In the genomic region with DNA sequence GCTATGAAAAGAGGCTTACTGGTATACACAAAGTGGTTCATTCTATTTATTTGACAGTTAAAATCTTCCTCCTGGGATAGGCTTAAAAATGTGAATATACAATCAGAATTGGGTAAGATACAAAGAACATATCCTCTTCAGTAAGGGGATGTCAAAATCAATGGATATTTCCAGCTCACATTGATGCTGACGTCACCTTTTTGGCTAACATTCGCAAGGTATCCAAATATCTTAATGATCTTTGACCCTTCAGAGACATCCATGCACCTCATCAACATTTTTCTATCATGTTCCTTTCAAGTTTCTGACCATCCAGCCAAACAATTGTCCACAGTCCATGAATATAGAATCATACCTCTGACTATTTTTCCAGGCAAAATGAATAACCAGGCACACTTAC, we compare ENCODE assay signal across 8 cellular contexts.
"Had no signal": no experiment of that assay in that cellular context is flagged by ENCODE, and none has a peak within 500 bp of the region (broad histone marks: within the 10 kb centered on the region; RNA-seq: fewer than 3 reads in every experiment).

No MANE protein-coding gene starts in this region.

- ATAC-seq: GM12878 had no signal

- FAIRE-seq: G401.6, GM12878, GM12891, GM12892, GM18507, GM19239 had no signal

- DNase-seq: GDM1, GF-D8 had no signal

- H3K4me3 ChIP-seq: GM12878 had no signal
